In genomic region chr11:111561801-111562325, GRCh38 we compare ENCODE assay signal across 14 cellular contexts. TPM values are rescaled to one million over a fixed set of nuclear protein-coding genes. Genes with fewer than 3 reads are reported as not detected.
DNase-seq lines count a peak whose midpoint lies in the region; ATAC-seq and TF ChIP-seq lines count a peak whose summit lies in the region.
"Had no signal": no experiment of that assay in that cellular context is flagged by ENCODE, and none has a peak within 500 bp of the region (broad histone marks: within the 10 kb centered on the region; RNA-seq: fewer than 3 reads in every experiment).

No MANE protein-coding gene starts in this region.

- H3F3A ChIP-seq in PC-3 (ENCODE audit: low read length, unreplicated experiment): peaks cover 34% of the 10 kb centered on the region

- CTCF ChIA-PET in PC-3 (lab: Charles Lee): interaction anchor here (0.5 to 1.1 kb wide), 3 partner anchors 107 to 290 kb away, joined by 3 to 4 read pairs (median 3); no protein-coding TSS in a partner anchor

- peak overlapping the region; percentile 73 for H3K9ac ChIP-seq in PC-3 (ENCODE audit: low read length)

- H4K20me1 ChIP-seq in PC-3 (ENCODE audit: low read length) (no peaks in the 10 kb centered on the region), osteoblast (ENCODE audit: insufficient read depth, low read length) (no peaks in the 10 kb centered on the region)

- intact Hi-C loops in PC-3 (cut with micrococcal nuclease): loop anchor here (1.0 kb wide), 1 partner anchor 31 kb away; no protein-coding TSS in a partner anchor
- intact Hi-C loops in posterior vena cava (cut with DNase I): loop anchor here in 1 of 2 donors (10.0 kb wide), 1 partner anchor 283 kb away; no protein-coding TSS in a partner anchor

- peak overlapping the region; percentile 12 for H2AFZ ChIP-seq in PC-3 (ENCODE audit: low read length)
- H2AFZ ChIP-seq in osteoblast (ENCODE audit: low read length): no peak overlapping the region

- POLR2A ChIA-PET in PC-3 (lab: Charles Lee; ENCODE audit: unreplicated experiment): interaction anchor here (0.5 to 0.6 kb wide), 3 partner anchors 22 to 203 kb away, joined by 3 to 7 read pairs (median 3); no protein-coding TSS in a partner anchor

- H3K27ac ChIP-seq in PC-3 (ENCODE audit: low read length) (peak overlapping the region; percentile 96), osteoblast (ENCODE audit: low read depth, low read length) (peak overlapping the region; percentile 70)
- H3K27ac ChIP-seq: lower lobe of right lung, upper lobe of left lung had no signal

- H3K4me3 ChIP-seq in PC-3 (ENCODE audit: low read length) (peak overlapping the region; percentile 34), epithelial cell of esophagus (ENCODE audit: low read length) (no peak overlapping the region), osteoblast (ENCODE audit: insufficient read depth, low read length) (no peak overlapping the region)
- H3K4me3 ChIP-seq: lower lobe of right lung, upper lobe of left lung had no signal

- H3K4me1 ChIP-seq in PC-3 (ENCODE audit: insufficient read depth, low read length) (peaks cover 60% of the 10 kb centered on the region), osteoblast (ENCODE audit: insufficient read depth, low read length) (peaks cover 34% of the 10 kb centered on the region)
- H3K4me1 ChIP-seq: Caco-2, upper lobe of left lung had no signal

- no peaks in the 10 kb centered on the region for H3K36me3 ChIP-seq in PC-3 (ENCODE audit: low read depth, low read length)
- peaks cover 25% of the 10 kb centered on the region for H3K36me3 ChIP-seq in osteoblast (ENCODE audit: insufficient read depth, low read length)

- TF ChIP-seq CTCF in PC-3 (conservative IDR thresholded peaks at IDR 0.05; ENCODE audit: low read depth, low read length): no peak
- no peak for TF ChIP-seq CTCF in epithelial cell of esophagus (IDR thresholded peaks at IDR 0.05; ENCODE audit: insufficient read depth, low read depth, low read length, missing control alignments)
- no peak for TF ChIP-seq CTCF in osteoblast (IDR thresholded peaks at IDR 0.05; ENCODE audit: extremely low read depth, low read depth, low read length)

- H3K79me2 ChIP-seq in PC-3 (ENCODE audit: low read length) (no peaks in the 10 kb centered on the region), osteoblast (ENCODE audit: insufficient read depth, low read length) (no peaks in the 10 kb centered on the region)

- BruUV-seq in PC-3 (replicated peaks; lab: Mats Ljungman, UMichigan): no TSS peak

- DNase-seq in EH (ENCODE audit: low read depth) (peak; percentile 88), PC-3 (peak; percentile 96), epithelial cell of esophagus (ENCODE audit: low read depth) (peak; percentile 57), osteoblast (ENCODE audit: insufficient read length, low spot score, missing footprints) (peak; percentile 85), NCI-H2107 (lab: John Stamatoyannopoulos, UW) (no peak), posterior vena cava (ENCODE audit: low spot score) (no peak), COR-L47 (lab: John Stamatoyannopoulos, UW) (no peak)
- no peak for DNase-seq in activated CD4-positive, alpha-beta T cell treated with anti-CD3 and anti-CD28 coated beads, Interleukin-2, amount 50 U/mL, for 1 hour
- DNase-seq: activated CD4-positive, alpha-beta T cell treated with anti-CD3 and anti-CD28 coated beads for 36 hours; Caco-2; lower lobe of right lung; NCI-H2171 treated with DMSO at 0.1 percent for 48 hours; Right ventricle myocardium superior; upper lobe of left lung had no signal

- H3K4me2 ChIP-seq in PC-3 (ENCODE audit: low read length) (peak overlapping the region; percentile 78), osteoblast (ENCODE audit: insufficient read depth, low read length) (peak overlapping the region; percentile 22)

- H3K27me3 ChIP-seq in PC-3 (ENCODE audit: low read length) (no peaks in the 10 kb centered on the region), osteoblast (ENCODE audit: insufficient read depth, low read length) (no peaks in the 10 kb centered on the region)
- H3K27me3 ChIP-seq: upper lobe of left lung had no signal

- no peaks in the 10 kb centered on the region for H3K9me2 ChIP-seq in PC-3 (replicated peaks; ENCODE audit: low read length)

- peak; percentile 71 for ATAC-seq in PC-3
- ATAC-seq: activated CD4-positive, alpha-beta T cell treated with anti-CD3 and anti-CD28 coated beads for 36 hours; lower lobe of right lung had no signal

- H3K9me3 ChIP-seq in PC-3 (ENCODE audit: low read length) (no peaks in the 10 kb centered on the region), osteoblast (ENCODE audit: low read depth, low read length) (no peaks in the 10 kb centered on the region)
- H3K9me3 ChIP-seq: Caco-2, lower lobe of right lung, upper lobe of left lung had no signal

RNA-seq across cellular contexts. Expression of gene LAYN, which starts 21.3 kb away (rescaled TPM):
- total RNA-seq in PC-3 (2014; rRNA removed): 0.47 TPM in 1 of 2 replicates, not detected in the other
- total RNA-seq in osteoblast: 81.8 and 94.0 TPM in 2 replicates
- 10 to 100 TPM in 1 of 2 donors, 1 to 10 TPM in 1; 8.7 to 15.0 TPM for total RNA-seq in posterior vena cava

RNA-seq across cellular contexts. Expression of gene SIK2, which starts 40.4 kb away (rescaled TPM):
- total RNA-seq in PC-3 (2014; rRNA removed) (8.6 and 9.0 TPM in 2 replicates), osteoblast (17.7 and 18.3 TPM in 2 replicates), posterior vena cava (10 to 100 TPM; 22.7 to 26.1 TPM)

RNA-seq across cellular contexts. Expression of gene HOATZ, which starts 47.3 kb away (rescaled TPM):
- not detected in 2 replicates for total RNA-seq in PC-3 (2014; rRNA removed)
- total RNA-seq in osteoblast: not detected in 2 replicates
- not detected for total RNA-seq in posterior vena cava
- total RNA-seq: activated CD4-positive, alpha-beta T cell treated with anti-CD3 and anti-CD28 coated beads for 36 hours; Caco-2; Right ventricle myocardium superior had no signal

RNA-seq across cellular contexts. Expression of gene BTG4, which starts 49.7 kb away (rescaled TPM):
- not detected in 2 replicates for total RNA-seq in PC-3 (2014; rRNA removed)
- total RNA-seq in osteoblast: 0.29 TPM in 1 of 2 replicates, not detected in the other
- not detected for total RNA-seq in posterior vena cava
- total RNA-seq: activated CD4-positive, alpha-beta T cell treated with anti-CD3 and anti-CD28 coated beads for 36 hours; Right ventricle myocardium superior had no signal

Comparison
In these comparisons a context has a peak if more than half of its experiments do, and no peak if none do; other contexts are left out.
1. DNase-seq: peak in EH (single experiment), PC-3 (single experiment), epithelial cell of esophagus (single experiment) and osteoblast (single experiment); none in NCI-H2107 (single experiment), posterior vena cava (single experiment), activated CD4-positive, alpha-beta T cell treated with anti-CD3 and anti-CD28 coated beads, Interleukin-2, amount 50 U/mL, for 1 hour (single experiment) and COR-L47 (single experiment).